ENCODE assay signal across 1 cellular context in genomic region chr22:41092023-41092817, GRCh38.
A peak's percentile ranks its signal among the peaks of the same experiment; 100 is the strongest.
TF ChIP-seq lines count a peak whose summit lies in the region.

Gene EP300, plus strand, starts transcription at chr22:41092592. Its CDS starts 413 bp downstream, at chr22:41093005.

TF ChIP-seq in IMR-90, 13 proteins besides CTCF, POLR2A, EP300 and RAD21:
- TF ChIP-seq MAZ (IDR thresholded peaks at IDR 0.05; ENCODE audit: borderline replicate concordance, low read depth, low read length) (peak; percentile 87), RCOR1 (IDR thresholded peaks at IDR 0.05; ENCODE audit: insufficient replicate concordance, low read length) (no peak), MXI1 (IDR thresholded peaks at IDR 0.05; ENCODE audit: borderline replicate concordance, low read depth, low read length) (0 out of 2 replicates have a peak, but pooled peaks have one; percentile 22)
